In the genomic region with DNA sequence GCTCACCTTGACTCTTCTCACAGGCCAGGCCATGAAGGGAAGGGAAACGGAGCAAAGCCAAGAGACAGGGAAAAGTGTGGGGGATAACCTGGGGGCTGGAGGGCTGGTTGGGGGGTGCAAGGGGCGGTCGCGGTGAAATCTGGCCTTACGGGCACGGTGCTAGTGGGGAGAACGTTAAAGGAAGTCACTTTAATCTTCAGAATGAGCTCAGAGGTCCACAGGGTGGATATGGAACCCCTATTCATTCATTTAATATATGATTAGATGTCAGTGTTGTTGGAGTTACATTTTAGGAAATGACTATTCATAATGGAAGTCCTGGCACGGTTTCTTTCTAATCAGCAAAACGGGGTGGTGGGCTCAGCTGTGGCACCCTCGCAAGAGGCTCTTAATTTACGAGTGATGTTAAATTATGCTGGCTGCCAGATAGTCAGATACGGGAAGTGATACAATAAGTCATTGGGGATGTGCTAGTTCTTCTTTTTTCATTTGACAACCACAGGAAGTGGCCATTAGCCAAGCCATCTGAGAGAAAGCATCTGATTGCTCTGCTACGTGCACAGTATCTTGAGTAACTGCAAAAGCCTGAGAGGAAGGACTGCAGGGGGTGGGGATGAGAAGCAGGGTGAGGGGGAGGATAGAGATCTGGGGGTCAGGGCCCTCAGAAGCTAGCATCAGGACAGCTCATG, we compare ENCODE assay signal across 9 cellular contexts.
DNase-seq lines count a peak whose midpoint lies in the region; ATAC-seq, FAIRE-seq and TF ChIP-seq lines count a peak whose summit lies in the region.
"Had no signal": no experiment of that assay in that cellular context is flagged by ENCODE, and none has a peak within 500 bp of the region (broad histone marks: within the 10 kb centered on the region; RNA-seq: fewer than 3 reads in every experiment).

No MANE protein-coding gene starts in this region.

- H3K9ac ChIP-seq in K562 (ENCODE audit: insufficient read depth in 1 of 2, low read depth in 2 of 2, low read length in 2 of 2) (no peak overlapping the region), PC-3 (ENCODE audit: low read length) (no peak overlapping the region)

- no peak for TF ChIP-seq EP300 in K562 (IDR thresholded peaks at IDR 0.05; ENCODE audit: low read length)

- H4K20me1 ChIP-seq in K562 (replicated peaks; ENCODE audit: control insufficient read depth, insufficient read depth, low read length) = no peaks in the 10 kb centered on the region; the same call in 1 of the 2 replicates
- no peaks in the 10 kb centered on the region for H4K20me1 ChIP-seq in PC-3 (ENCODE audit: low read length)

- H3K9me1 ChIP-seq in K562 (ENCODE audit: control insufficient read depth, insufficient read depth, low read length) = no peaks in the 10 kb centered on the region

- intact Hi-C loops in K562 (cut with micrococcal nuclease) (no loop called here), PC-3 (cut with micrococcal nuclease) (no loop called here)

- in situ Hi-C loops in K562 (cut with MboI) = no loop called here

- peak overlapping the region; percentile 40 for H3K27ac ChIP-seq in HL-60 (replicated peaks)
- H3K27ac ChIP-seq in K562 (ENCODE audit: extremely low read depth, low read depth, low read length) = no peak overlapping the region
- H3K27ac ChIP-seq in PC-3 (ENCODE audit: low read length) = no peak overlapping the region
- H3K27ac ChIP-seq: breast epithelium had no signal

- H3K79me2 ChIP-seq in K562 (ENCODE audit: control insufficient read depth, insufficient read depth, low read length) = no peaks in the 10 kb centered on the region
- no peaks in the 10 kb centered on the region for H3K79me2 ChIP-seq in PC-3 (ENCODE audit: low read length)

- CTCF ChIA-PET in K562 (lab: Yijun Ruan, JAX; ENCODE audit: low intra/inter-chr PET ratio) (no interaction called here), PC-3 (lab: Charles Lee) (no interaction called here)

- H3K27me3 ChIP-seq in HL-60 (ENCODE audit: insufficient read depth, poor library complexity, severe bottlenecking) = no peaks in the 10 kb centered on the region
- peaks cover 19 to 43% of the 10 kb centered on the region in 2 experiments; a peak in 4 of 5 replicates for H3K27me3 ChIP-seq in K562 (ENCODE audit: control insufficient read depth in 2 of 2, insufficient read depth in 2 of 2, low read length in 2 of 2)
- H3K27me3 ChIP-seq in PC-3 (ENCODE audit: low read length) = peaks cover 9% of the 10 kb centered on the region
- H3K27me3 ChIP-seq: breast epithelium had no signal

- no peaks in the 10 kb centered on the region for H3K9me2 ChIP-seq in PC-3 (replicated peaks; ENCODE audit: low read length)

- H3K9me3 ChIP-seq in K562 (replicated peaks; ENCODE audit: control insufficient read depth, insufficient read depth, low read depth, low read length) (peaks cover 6% of the 10 kb centered on the region; the same call in 1 of the 2 replicates), PC-3 (ENCODE audit: low read length) (no peaks in the 10 kb centered on the region)

- no peak for FAIRE-seq in K562 (lab: Jason Lieb, UNC)

- TF ChIP-seq CTCF in HL-60 (IDR thresholded peaks at IDR 0.05; ENCODE audit: insufficient read depth, low read length) (no peak), K562 (IDR thresholded peaks at IDR 0.05 in 2 of 3, conservative IDR thresholded peaks at IDR 0.05 in 1 of 3; ENCODE audit: insufficient read depth in 2 of 3, low read depth in 1 of 3, low read length in 3 of 3) (no peak), PC-3 (conservative IDR thresholded peaks at IDR 0.05; ENCODE audit: low read depth, low read length) (no peak)

- no peak for TF ChIP-seq RAD21 in K562 (CRISPR knock-in tag; conservative IDR thresholded peaks at IDR 0.05 in 1 of 2, IDR thresholded peaks at IDR 0.05 in 1 of 2)

- H3K4me2 ChIP-seq in K562 (ENCODE audit: insufficient read depth, low read length) (no peak overlapping the region), PC-3 (ENCODE audit: low read length) (no peak overlapping the region)

- TF ChIP-seq POLR2A in K562 (conservative IDR thresholded peaks at IDR 0.05) = no peak

- POLR2A ChIA-PET in K562 (lab: Yijun Ruan, JAX) (interaction anchor here (0.6 to 1.3 kb wide), 3 partner anchors 9 to 41 kb away, joined by 3 read pairs; no protein-coding TSS in a partner anchor), PC-3 (lab: Charles Lee; ENCODE audit: unreplicated experiment) (no interaction called here)

- 21% methylated on average over 13 of the region's 13 CpGs for WGBS in K562 (ENCODE audit: insufficient coverage, low coverage, missing lambda C conversion rate)

- H3K4me1 ChIP-seq in K562 (replicated peaks in 1 of 2; ENCODE audit: control insufficient read depth in 2 of 2, insufficient read depth in 2 of 2, low read length in 2 of 2) (peaks cover 6 to 9% of the 10 kb centered on the region in 2 experiments; a peak in 3 of 5 replicates), PC-3 (ENCODE audit: insufficient read depth, low read length) (no peaks in the 10 kb centered on the region)
- H3K4me1 ChIP-seq: breast epithelium had no signal

- ATAC-seq in GM21423 (IDR thresholded peaks at IDR 0.05; ENCODE audit: unreplicated experiment) = peak; percentile 97
- ATAC-seq in K562 = peak; percentile 15; the same call in 2 of the 3 replicates
- no peak for ATAC-seq in PC-3

- peak; percentile 51 for DNase-seq in EL
- peak; percentile 69 to 93 for DNase-seq in HL-60 (ENCODE audit: low read depth in 1 of 2, low spot score in 1 of 2)
- DNase-seq in K562 (ENCODE audit: extremely low read depth in 1 of 4, low spot score in 3 of 4) = peak in 1 of 4 experiments; percentile 20
- peak; percentile 92 for DNase-seq in pons (ENCODE audit: low spot score)
- DNase-seq in HK-2 (ENCODE audit: unreplicated experiment) = no peak
- no peak for DNase-seq in NK-92 (lab: John Stamatoyannopoulos, UW; ENCODE audit: unreplicated experiment)
- DNase-seq in PC-3 = no peak

- no TSS peak for BruUV-seq in K562 (replicated peaks; lab: Mats Ljungman, UMichigan)
- no TSS peak for BruUV-seq in PC-3 (replicated peaks; lab: Mats Ljungman, UMichigan)

- H3K4me3 ChIP-seq in HL-60 (replicated peaks; ENCODE audit: insufficient read depth, low read length) (no peak overlapping the region), K562 (no peak overlapping the region), PC-3 (ENCODE audit: low read length) (no peak overlapping the region)
- H3K4me3 ChIP-seq: breast epithelium had no signal

- H3K36me3 ChIP-seq in K562 (ENCODE audit: control insufficient read depth, insufficient read depth, low read length) = no peaks in the 10 kb centered on the region
- no peaks in the 10 kb centered on the region for H3K36me3 ChIP-seq in PC-3 (ENCODE audit: low read depth, low read length)
- H3K36me3 ChIP-seq: breast epithelium had no signal

- H2AFZ ChIP-seq in K562 (ENCODE audit: low read depth, low read length) = no peak overlapping the region
- no peak overlapping the region for H2AFZ ChIP-seq in PC-3 (ENCODE audit: low read length)

- H3F3A ChIP-seq in PC-3 (ENCODE audit: low read length, unreplicated experiment) = no peaks in the 10 kb centered on the region

TF ChIP-seq in K562, 482 proteins besides CTCF, POLR2A, EP300 and RAD21 (continues in another document):
- TF ChIP-seq CREM (IDR thresholded peaks at IDR 0.05; ENCODE audit: low read depth) (peak; percentile 25; the same call in 1 of the 2 replicates), SOX6 (IDR thresholded peaks at IDR 0.05) (peak; percentile 34; the same call in 1 of the 2 replicates), SPI1 (IDR thresholded peaks at IDR 0.05; ENCODE audit: borderline replicate concordance, low read depth, low read length) (peak; percentile 67; the same call in 1 of the 2 replicates), MEIS2 (IDR thresholded peaks at IDR 0.05; ENCODE audit: partially characterized antibody) (peak; percentile 75)
- TF ChIP-seq, protein P1, sequence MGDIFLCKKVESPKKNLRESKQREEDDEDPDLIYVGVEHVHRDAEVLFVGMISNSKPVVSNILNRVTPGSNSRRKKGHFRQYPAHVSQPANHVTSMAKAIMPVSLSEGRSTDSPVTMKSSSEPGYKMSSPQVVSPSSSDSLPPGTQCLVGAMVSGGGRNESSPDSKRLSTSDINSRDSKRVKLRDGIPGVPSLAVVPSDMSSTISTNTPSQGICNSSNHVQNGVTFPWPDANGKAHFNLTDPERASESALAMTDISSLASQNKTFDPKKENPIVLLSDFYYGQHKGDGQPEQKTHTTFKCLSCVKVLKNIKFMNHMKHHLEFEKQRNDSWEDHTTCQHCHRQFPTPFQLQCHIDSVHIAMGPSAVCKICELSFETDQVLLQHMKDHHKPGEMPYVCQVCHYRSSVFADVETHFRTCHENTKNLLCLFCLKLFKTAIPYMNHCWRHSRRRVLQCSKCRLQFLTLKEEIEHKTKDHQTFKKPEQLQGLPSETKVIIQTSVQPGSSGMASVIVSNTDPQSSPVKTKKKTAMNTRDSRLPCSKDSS (IDR thresholded peaks at IDR 0.05; ENCODE audit: low read depth, partially characterized antibody) = no peak
- TF ChIP-seq, protein P2, sequence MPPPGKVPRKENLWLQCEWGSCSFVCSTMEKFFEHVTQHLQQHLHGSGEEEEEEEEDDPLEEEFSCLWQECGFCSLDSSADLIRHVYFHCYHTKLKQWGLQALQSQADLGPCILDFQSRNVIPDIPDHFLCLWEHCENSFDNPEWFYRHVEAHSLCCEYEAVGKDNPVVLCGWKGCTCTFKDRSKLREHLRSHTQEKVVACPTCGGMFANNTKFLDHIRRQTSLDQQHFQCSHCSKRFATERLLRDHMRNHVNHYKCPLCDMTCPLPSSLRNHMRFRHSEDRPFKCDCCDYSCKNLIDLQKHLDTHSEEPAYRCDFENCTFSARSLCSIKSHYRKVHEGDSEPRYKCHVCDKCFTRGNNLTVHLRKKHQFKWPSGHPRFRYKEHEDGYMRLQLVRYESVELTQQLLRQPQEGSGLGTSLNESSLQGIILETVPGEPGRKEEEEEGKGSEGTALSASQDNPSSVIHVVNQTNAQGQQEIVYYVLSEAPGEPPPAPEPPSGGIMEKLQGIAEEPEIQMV (tag; conservative IDR thresholded peaks at IDR 0.05; ENCODE audit: low read depth) = no peak

Comparison
In these comparisons a context has a peak if more than half of its experiments do, and no peak if none do; other contexts are left out.
1. DNase-seq: peak in EL (single experiment), HL-60 (2 of 2) and pons (single experiment); none in HK-2 (single experiment), NK-92 (single experiment) and PC-3 (single experiment).